12 cellular contexts compared by ENCODE assay signal in genomic region chr2:230687498-230687897, GRCh38. TPM values are rescaled to one million over a fixed set of nuclear protein-coding genes. Genes with fewer than 3 reads are reported as not detected.
DNase-seq lines count a peak whose midpoint lies in the region; ATAC-seq and TF ChIP-seq lines count a peak whose summit lies in the region.
"Had no signal": no experiment of that assay in that cellular context is flagged by ENCODE, and none has a peak within 500 bp of the region (broad histone marks: within the 10 kb centered on the region; RNA-seq: fewer than 3 reads in every experiment).

No MANE protein-coding gene starts in this region.

- H3K4me3 ChIP-seq in adipocyte (ENCODE audit: low read length) (peak overlapping the region; percentile 11), hepatocyte (no peak overlapping the region)
- no peak overlapping the region for H3K4me3 ChIP-seq in effector memory CD4-positive, alpha-beta T cell (ENCODE audit: insufficient read depth, low read depth, low read length, poor library complexity, severe bottlenecking)
- H3K4me3 ChIP-seq: sigmoid colon, testis had no signal

- no peaks in the 10 kb centered on the region for H3K27me3 Mint-ChIP-seq in activated naive CD8-positive, alpha-beta T cell treated with anti-CD3 and anti-CD28 coated beads for 36 hours
- no peaks in the 10 kb centered on the region for H3K27me3 Mint-ChIP-seq in activated naive CD8-positive, alpha-beta T cell treated with anti-CD3 and anti-CD28 coated beads, Interleukin-2, amount 50 U/mL, for 24 hours

- H3K27ac ChIP-seq in hepatocyte, result peak overlapping the region; percentile 84
- H3K27ac ChIP-seq in effector memory CD4-positive, alpha-beta T cell (ENCODE audit: insufficient read depth, low read length, poor library complexity, severe bottlenecking), result no peak overlapping the region
- H3K27ac ChIP-seq: sigmoid colon, testis had no signal

- no peak overlapping the region for H3K4me3 Mint-ChIP-seq in activated naive CD8-positive, alpha-beta T cell treated with anti-CD3 and anti-CD28 coated beads for 36 hours
- H3K4me3 Mint-ChIP-seq in activated naive CD8-positive, alpha-beta T cell treated with anti-CD3 and anti-CD28 coated beads, Interleukin-2, amount 50 U/mL, for 24 hours, result no peak overlapping the region

- ATAC-seq in activated naive CD8-positive, alpha-beta T cell treated with anti-CD3 and anti-CD28 coated beads, Interleukin-2, amount 50 U/mL, for 24 hours, result no peak
- no peak for ATAC-seq in GM19455 (IDR thresholded peaks at IDR 0.05; ENCODE audit: unreplicated experiment)

- H3K4me1 Mint-ChIP-seq in activated naive CD8-positive, alpha-beta T cell treated with anti-CD3 and anti-CD28 coated beads for 36 hours, result peaks cover 14% of the 10 kb centered on the region
- H3K4me1 Mint-ChIP-seq in activated naive CD8-positive, alpha-beta T cell treated with anti-CD3 and anti-CD28 coated beads, Interleukin-2, amount 50 U/mL, for 24 hours, result peaks cover 8% of the 10 kb centered on the region

- peak overlapping the region; percentile 3 for H3K27ac Mint-ChIP-seq in activated naive CD8-positive, alpha-beta T cell treated with anti-CD3 and anti-CD28 coated beads for 36 hours
- H3K27ac Mint-ChIP-seq in activated naive CD8-positive, alpha-beta T cell treated with anti-CD3 and anti-CD28 coated beads, Interleukin-2, amount 50 U/mL, for 24 hours, result no peak overlapping the region

- no peak overlapping the region for H3K9ac ChIP-seq in adipocyte (ENCODE audit: low read length)

- TF ChIP-seq CTCF in hepatocyte (IDR thresholded peaks at IDR 0.05; ENCODE audit: poor library complexity), result no peak

- H4K20me1 ChIP-seq in hepatocyte (ENCODE audit: insufficient read depth, poor library complexity, severe bottlenecking), result no peaks in the 10 kb centered on the region

- H2AFZ ChIP-seq in hepatocyte, result no peak overlapping the region

- 39% methylated on average over 5 of the region's 5 CpGs for WGBS in hepatocyte (ENCODE audit: low lambda C conversion rate, missing lambda C conversion rate)

- H3K36me3 ChIP-seq in adipocyte (ENCODE audit: control insufficient read depth, insufficient read depth, low read length, severe bottlenecking) (no peaks in the 10 kb centered on the region), hepatocyte (replicated peaks; ENCODE audit: insufficient read depth, low read depth) (no peaks in the 10 kb centered on the region)
- H3K36me3 ChIP-seq in effector memory CD4-positive, alpha-beta T cell (ENCODE audit: control insufficient read depth, insufficient read depth, low read length), result no peaks in the 10 kb centered on the region
- H3K36me3 ChIP-seq: sigmoid colon had no signal

- H3K27me3 ChIP-seq in adipocyte (replicated peaks; ENCODE audit: control insufficient read depth, insufficient read depth, low read length) (no peaks in the 10 kb centered on the region), hepatocyte (no peaks in the 10 kb centered on the region)
- H3K27me3 ChIP-seq in effector memory CD4-positive, alpha-beta T cell (replicated peaks; ENCODE audit: control insufficient read depth, insufficient read depth, low read length, poor library complexity, severe bottlenecking), result no peaks in the 10 kb centered on the region
- H3K27me3 ChIP-seq: sigmoid colon, testis had no signal

- no peaks in the 10 kb centered on the region for H3K36me3 Mint-ChIP-seq in activated naive CD8-positive, alpha-beta T cell treated with anti-CD3 and anti-CD28 coated beads for 36 hours
- H3K36me3 Mint-ChIP-seq in activated naive CD8-positive, alpha-beta T cell treated with anti-CD3 and anti-CD28 coated beads, Interleukin-2, amount 50 U/mL, for 24 hours (ENCODE audit: low read depth), result no peaks in the 10 kb centered on the region

- H3K4me2 ChIP-seq in hepatocyte, result peak overlapping the region; percentile 59

- no peaks in the 10 kb centered on the region for H3K9me2 ChIP-seq in hepatocyte (replicated peaks; ENCODE audit: insufficient read depth)

- H3K9me3 ChIP-seq in adipocyte (ENCODE audit: control insufficient read depth, low read length), result peaks cover 3% of the 10 kb centered on the region
- H3K9me3 ChIP-seq in hepatocyte (ENCODE audit: low read depth), result no peaks in the 10 kb centered on the region
- H3K9me3 ChIP-seq in effector memory CD4-positive, alpha-beta T cell (ENCODE audit: control insufficient read depth, low read length), result no peaks in the 10 kb centered on the region
- H3K9me3 ChIP-seq: sigmoid colon, testis had no signal

- DNase-seq in activated naive CD8-positive, alpha-beta T cell treated with anti-CD3 and anti-CD28 coated beads for 36 hours, result no peak
- no peak for DNase-seq in activated naive CD8-positive, alpha-beta T cell treated with anti-CD3 and anti-CD28 coated beads, Interleukin-2, amount 50 U/mL, for 24 hours
- DNase-seq in adipocyte (ENCODE audit: low read depth) (peak; percentile 47), hepatocyte (ENCODE audit: low spot score) (peak; percentile 68), middle frontal gyrus (ENCODE audit: extremely low spot score, low spot score) (no peak), DMS153 (lab: John Stamatoyannopoulos, UW) (no peak)
- no peak for DNase-seq in effector memory CD4-positive, alpha-beta T cell
- DNase-seq: DMS79, Karpas-422, sigmoid colon, testis had no signal

- H3K79me2 ChIP-seq in hepatocyte, result no peaks in the 10 kb centered on the region

- peaks cover 16% of the 10 kb centered on the region for H3K4me1 ChIP-seq in adipocyte (ENCODE audit: control insufficient read depth, insufficient read depth, low read length)
- H3K4me1 ChIP-seq in hepatocyte (ENCODE audit: insufficient read depth), result peaks cover 10% of the 10 kb centered on the region
- no peaks in the 10 kb centered on the region for H3K4me1 ChIP-seq in effector memory CD4-positive, alpha-beta T cell (ENCODE audit: control insufficient read depth, insufficient read depth, low read length, poor library complexity, severe bottlenecking)

- H3K9me3 Mint-ChIP-seq in activated naive CD8-positive, alpha-beta T cell treated with anti-CD3 and anti-CD28 coated beads for 36 hours, result no peaks in the 10 kb centered on the region
- no peaks in the 10 kb centered on the region for H3K9me3 Mint-ChIP-seq in activated naive CD8-positive, alpha-beta T cell treated with anti-CD3 and anti-CD28 coated beads, Interleukin-2, amount 50 U/mL, for 24 hours

RNA-seq across cellular contexts. Expression of gene CAB39, which starts 25.1 kb away (rescaled TPM):
- 100 to 1,000 TPM; 119 to 122 TPM for total RNA-seq in activated naive CD8-positive, alpha-beta T cell treated with anti-CD3 and anti-CD28 coated beads for 36 hours
- 83.9 and 84.4 TPM in 2 replicates for total RNA-seq in hepatocyte
- 37.2 and 38.5 TPM in 2 replicates for polyA plus RNA-seq in hepatocyte

Comparison
In these comparisons a context has a peak if more than half of its experiments do, and no peak if none do; other contexts are left out.
1. DNase-seq: peak in adipocyte (single experiment) and hepatocyte (single experiment); none in activated naive CD8-positive, alpha-beta T cell treated with anti-CD3 and anti-CD28 coated beads for 36 hours (single experiment), activated naive CD8-positive, alpha-beta T cell treated with anti-CD3 and anti-CD28 coated beads, Interleukin-2, amount 50 U/mL, for 24 hours (single experiment), middle frontal gyrus (single experiment), effector memory CD4-positive, alpha-beta T cell (0 of 3) and DMS153 (single experiment).